ENCODE assay signal across 8 cellular contexts in the genomic region with DNA sequence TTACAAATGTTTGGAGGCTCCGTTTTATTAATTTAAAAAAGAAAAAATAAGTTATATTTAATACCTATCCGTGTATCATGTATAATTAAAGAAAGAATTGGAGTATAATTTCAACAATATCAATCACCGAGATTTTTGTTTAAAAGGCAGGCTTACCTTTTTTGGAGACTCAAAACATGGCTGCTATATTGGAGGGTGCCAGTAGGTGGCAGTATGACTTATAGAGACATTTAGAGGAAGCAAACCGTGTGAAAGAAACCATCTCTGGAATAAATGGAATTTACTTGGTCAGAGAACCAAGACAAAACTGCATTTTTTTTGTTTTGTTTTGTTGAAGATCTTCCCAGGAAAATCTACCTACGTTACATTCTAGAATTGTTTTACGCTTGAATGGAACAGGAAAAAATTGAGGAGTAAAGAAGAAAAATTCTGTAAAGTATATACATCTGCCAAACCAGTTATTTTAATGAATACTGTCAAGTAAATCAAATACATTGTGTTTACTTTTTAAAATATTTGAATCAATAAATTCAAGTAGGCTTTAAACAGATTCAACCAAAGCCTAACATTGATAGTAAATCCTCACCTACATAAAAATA.
DNase-seq lines count a peak whose midpoint lies in the region; ATAC-seq and TF ChIP-seq lines count a peak whose summit lies in the region.

No MANE protein-coding gene starts in this region.

- H3K79me2 ChIP-seq in hepatocyte = no peaks in the 10 kb centered on the region

- no peak overlapping the region for H2AFZ ChIP-seq in hepatocyte

- no peak for ATAC-seq in HG03196 (IDR thresholded peaks at IDR 0.05; ENCODE audit: unreplicated experiment)

- H3K4me2 ChIP-seq in hepatocyte = no peak overlapping the region

- H3K4me1 ChIP-seq in SJSA1 (replicated peaks) (no peaks in the 10 kb centered on the region), hepatocyte (ENCODE audit: insufficient read depth) (no peaks in the 10 kb centered on the region)

- no peaks in the 10 kb centered on the region for H4K20me1 ChIP-seq in hepatocyte (ENCODE audit: insufficient read depth, poor library complexity, severe bottlenecking)

- no peak overlapping the region for H3K27ac ChIP-seq in SJSA1
- H3K27ac ChIP-seq in hepatocyte = no peak overlapping the region

- TF ChIP-seq CTCF in GM13977 (IDR thresholded peaks at IDR 0.05; ENCODE audit: extremely low read depth, insufficient read depth, missing control alignments) (peak; percentile 49), hepatocyte (IDR thresholded peaks at IDR 0.05; ENCODE audit: poor library complexity) (peak; percentile 51)

- H3K9me2 ChIP-seq in hepatocyte (replicated peaks; ENCODE audit: insufficient read depth) = no peaks in the 10 kb centered on the region

- H3K9me3 ChIP-seq in SJSA1 (replicated peaks) (no peaks in the 10 kb centered on the region), hepatocyte (ENCODE audit: low read depth) (no peaks in the 10 kb centered on the region)

- H3K27me3 ChIP-seq in SJSA1 (replicated peaks) (no peaks in the 10 kb centered on the region), hepatocyte (no peaks in the 10 kb centered on the region)

- WGBS in hepatocyte (ENCODE audit: low lambda C conversion rate, missing lambda C conversion rate) = 82% methylated on average over 6 of the region's 6 CpGs

- H3K36me3 ChIP-seq in SJSA1 (no peaks in the 10 kb centered on the region), hepatocyte (replicated peaks; ENCODE audit: insufficient read depth, low read depth) (no peaks in the 10 kb centered on the region)

- no peak overlapping the region for H3K4me3 ChIP-seq in SJSA1
- no peak overlapping the region for H3K4me3 ChIP-seq in hepatocyte

- DNase-seq in AG08396 (ENCODE audit: low spot score) = peak; percentile 3
- DNase-seq in GM13977 (ENCODE audit: low spot score) = no peak
- peak; percentile 47 to 53 for DNase-seq in SJSA1 (ENCODE audit: low read depth in 1 of 2, low spot score in 2 of 2)
- DNase-seq in activated naive CD4-positive, alpha-beta T cell treated with anti-CD3 and anti-CD28 coated beads, Interleukin-2, amount 50 U/mL, for 16 hours = peak; percentile 63
- peak; percentile 37 for DNase-seq in hepatocyte (ENCODE audit: low spot score)
- DNase-seq in stimulated activated CD4-positive, alpha-beta T cell treated with anti-CD3 and anti-CD28 coated beads, Interleukin-4, amount 100 ng/mL, for 1 hour = peak; percentile 49
- DNase-seq in NCI-H2227 treated with DMSO at 0.1 percent for 48 hours (lab: John Stamatoyannopoulos, UW) = no peak

- in situ Hi-C loops in GM13977 (cut with MboI; ENCODE audit: low pct_unique_long_range_greater_than_20kb, low sequenced_read_pairs, unreplicated experiment) = no loop called here

Comparison
In these comparisons a context has a peak if more than half of its experiments do, and no peak if none do; other contexts are left out.
1. DNase-seq: peak in AG08396 (single experiment), SJSA1 (2 of 2), activated naive CD4-positive, alpha-beta T cell treated with anti-CD3 and anti-CD28 coated beads, Interleukin-2, amount 50 U/mL, for 16 hours (single experiment), hepatocyte (single experiment) and stimulated activated CD4-positive, alpha-beta T cell treated with anti-CD3 and anti-CD28 coated beads, Interleukin-4, amount 100 ng/mL, for 1 hour (single experiment); none in GM13977 (single experiment) and NCI-H2227 treated with DMSO at 0.1 percent for 48 hours (single experiment).